ENCODE assay signal across 1 cellular context in genomic region chr10:34762603-34763299, GRCh38.
TF ChIP-seq lines count a peak whose summit lies in the region.

No MANE protein-coding gene starts in this region.

TF ChIP-seq in GM12878, 131 proteins besides CTCF, POLR2A, EP300 and RAD21 (continued from another document):
- TF ChIP-seq, protein P1, sequence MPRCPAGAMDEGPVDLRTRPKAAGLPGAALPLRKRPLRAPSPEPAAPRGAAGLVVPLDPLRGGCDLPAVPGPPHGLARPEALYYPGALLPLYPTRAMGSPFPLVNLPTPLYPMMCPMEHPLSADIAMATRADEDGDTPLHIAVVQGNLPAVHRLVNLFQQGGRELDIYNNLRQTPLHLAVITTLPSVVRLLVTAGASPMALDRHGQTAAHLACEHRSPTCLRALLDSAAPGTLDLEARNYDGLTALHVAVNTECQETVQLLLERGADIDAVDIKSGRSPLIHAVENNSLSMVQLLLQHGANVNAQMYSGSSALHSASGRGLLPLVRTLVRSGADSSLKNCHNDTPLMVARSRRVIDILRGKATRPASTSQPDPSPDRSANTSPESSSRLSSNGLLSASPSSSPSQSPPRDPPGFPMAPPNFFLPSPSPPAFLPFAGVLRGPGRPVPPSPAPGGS (IDR thresholded peaks at IDR 0.05; ENCODE audit: borderline replicate concordance, insufficient read depth, low read depth, low read length, poor library complexity, severe bottlenecking): no peak
- TF ChIP-seq ETV6 (conservative IDR thresholded peaks at IDR 0.05 in 1 of 2, IDR thresholded peaks at IDR 0.05 in 1 of 2; ENCODE audit: borderline replicate concordance in 1 of 2, low read depth in 1 of 2): no peak
- no peak for TF ChIP-seq SMC3 (IDR thresholded peaks at IDR 0.05; ENCODE audit: borderline replicate concordance, low read length)
- no peak for TF ChIP-seq PAX8 (IDR thresholded peaks at IDR 0.05)
- no peak for TF ChIP-seq BACH1 (IDR thresholded peaks at IDR 0.05; ENCODE audit: borderline replicate concordance)
- TF ChIP-seq ZNF384 (IDR thresholded peaks at IDR 0.05; ENCODE audit: borderline replicate concordance, low read depth, low read length): no peak
- no peak for TF ChIP-seq CBX5 (IDR thresholded peaks at IDR 0.05; ENCODE audit: low read depth)
- no peak for TF ChIP-seq NFIC (IDR thresholded peaks at IDR 0.05; ENCODE audit: low read depth, low read length)
